9 cellular contexts compared by ENCODE assay signal in genomic region chr9:94922098-94922607, GRCh38.
DNase-seq lines count a peak whose midpoint lies in the region; ATAC-seq and TF ChIP-seq lines count a peak whose summit lies in the region.
"Had no signal": no experiment of that assay in that cellular context is flagged by ENCODE, and none has a peak within 500 bp of the region (broad histone marks: within the 10 kb centered on the region; RNA-seq: fewer than 3 reads in every experiment).

No MANE protein-coding gene starts in this region.

- CTCF ChIA-PET in GM10248 (lab: Yijun Ruan, JAX), result interaction anchor here (0.9 to 1.5 kb wide), 2 partner anchors 241 to 253 kb away, joined by 3 to 4 read pairs; no protein-coding TSS in a partner anchor

- no peaks in the 10 kb centered on the region for H3K36me3 ChIP-seq in RWPE2 (ENCODE audit: low read depth)

- H3K36me3 Mint-ChIP-seq in T-helper 2 cell treated with Interferon-gamma antibody and Interleukin-4, amounts not matched to agents 5 μg/mL and 100 μg/mL, for 36 hours (ENCODE audit: low read depth), result no peaks in the 10 kb centered on the region
- H3K36me3 Mint-ChIP-seq: activated CD4-positive, alpha-beta memory T cell treated with anti-CD3 and anti-CD28 coated beads for 36 hours had no signal

- POLR2A ChIA-PET in GM10248 (lab: Yijun Ruan, JAX), result no interaction called here

- H3K4me3 ChIP-seq in RWPE2 (ENCODE audit: severe bottlenecking), result no peak overlapping the region
- no peak overlapping the region for H3K4me3 ChIP-seq in fibroblast of pulmonary artery (replicated peaks; ENCODE audit: low read depth, low read length)

- ATAC-seq in RWPE2 (ENCODE audit: low read depth), result peak; percentile 76

- no peak for TF ChIP-seq POLR2A in erythroblast (IDR thresholded peaks at IDR 0.05; ENCODE audit: low read length)

- no peaks in the 10 kb centered on the region for H3K9me3 Mint-ChIP-seq in T-helper 2 cell treated with Interferon-gamma antibody and Interleukin-4, amounts not matched to agents 5 μg/mL and 100 μg/mL, for 36 hours
- H3K9me3 Mint-ChIP-seq: activated CD4-positive, alpha-beta memory T cell treated with anti-CD3 and anti-CD28 coated beads for 36 hours had no signal

- DNase-seq in ELF-1 (ENCODE audit: low read depth, low spot score), result peak; percentile 58
- no peak for DNase-seq in RWPE2 (ENCODE audit: low spot score)
- peak; percentile 96 for DNase-seq in fibroblast of pulmonary artery (ENCODE audit: low read depth)
- peak; percentile 75 for DNase-seq in pons (ENCODE audit: low spot score)
- DNase-seq in T-helper 2 cell treated with Interferon-gamma antibody and Interleukin-4, amounts not matched to agents 5 μg/mL and 100 μg/mL, for 36 hours (ENCODE audit: low spot score), result no peak
- DNase-seq in UCSD-AML1 (lab: John Stamatoyannopoulos, UW; ENCODE audit: unreplicated experiment), result no peak
- DNase-seq in GM10248 (ENCODE audit: extremely low spot score), result no peak
- DNase-seq in erythroblast (lab: John Stamatoyannopoulos, UW), result no peak
- DNase-seq: activated CD4-positive, alpha-beta memory T cell treated with anti-CD3 and anti-CD28 coated beads for 36 hours had no signal

- H3K27ac ChIP-seq in RWPE2 (ENCODE audit: poor library complexity, severe bottlenecking), result peak overlapping the region; percentile 93

- H3K4me1 Mint-ChIP-seq in T-helper 2 cell treated with Interferon-gamma antibody and Interleukin-4, amounts not matched to agents 5 μg/mL and 100 μg/mL, for 36 hours (ENCODE audit: low read depth), result no peaks in the 10 kb centered on the region

- peaks cover 3% of the 10 kb centered on the region for H3K27me3 Mint-ChIP-seq in T-helper 2 cell treated with Interferon-gamma antibody and Interleukin-4, amounts not matched to agents 5 μg/mL and 100 μg/mL, for 36 hours (ENCODE audit: low read depth)
- H3K27me3 Mint-ChIP-seq: activated CD4-positive, alpha-beta memory T cell treated with anti-CD3 and anti-CD28 coated beads for 36 hours had no signal

- TF ChIP-seq CTCF in RWPE2 (IDR thresholded peaks at IDR 0.05; ENCODE audit: poor library complexity, severe bottlenecking) (no peak), fibroblast of pulmonary artery (IDR thresholded peaks at IDR 0.05; ENCODE audit: low read length, missing control alignments) (no peak), GM10248 (IDR thresholded peaks at IDR 0.05; ENCODE audit: control extremely low read depth, extremely low read depth, low read depth, missing control alignments) (no peak)

- no peak overlapping the region for H3K27ac Mint-ChIP-seq in T-helper 2 cell treated with Interferon-gamma antibody and Interleukin-4, amounts not matched to agents 5 μg/mL and 100 μg/mL, for 36 hours
- H3K27ac Mint-ChIP-seq: activated CD4-positive, alpha-beta memory T cell treated with anti-CD3 and anti-CD28 coated beads for 36 hours had no signal

- H3K9me3 ChIP-seq in RWPE2 (ENCODE audit: severe bottlenecking), result no peaks in the 10 kb centered on the region

- peaks cover 55% of the 10 kb centered on the region for H3K4me1 ChIP-seq in RWPE2 (ENCODE audit: insufficient read depth, poor library complexity, severe bottlenecking)

- no peak overlapping the region for H3K4me3 Mint-ChIP-seq in T-helper 2 cell treated with Interferon-gamma antibody and Interleukin-4, amounts not matched to agents 5 μg/mL and 100 μg/mL, for 36 hours
- H3K4me3 Mint-ChIP-seq: activated CD4-positive, alpha-beta memory T cell treated with anti-CD3 and anti-CD28 coated beads for 36 hours had no signal

- no peaks in the 10 kb centered on the region for H3K27me3 ChIP-seq in RWPE2 (ENCODE audit: insufficient read depth, poor library complexity, severe bottlenecking)

Comparison
In these comparisons a context has a peak if more than half of its experiments do, and no peak if none do; other contexts are left out.
1. DNase-seq: peak in ELF-1 (single experiment), fibroblast of pulmonary artery (single experiment) and pons (single experiment); none in RWPE2 (single experiment), T-helper 2 cell treated with Interferon-gamma antibody and Interleukin-4, amounts not matched to agents 5 μg/mL and 100 μg/mL, for 36 hours (single experiment), UCSD-AML1 (single experiment), GM10248 (single experiment) and erythroblast (0 of 2).